In genomic region chr22:36239401-36240171, GRCh38 we compare ENCODE assay signal across 8 cellular contexts. TPM values are rescaled to one million over a fixed set of nuclear protein-coding genes. Genes with fewer than 3 reads are reported as not detected.
DNase-seq lines count a peak whose midpoint lies in the region; ATAC-seq and TF ChIP-seq lines count a peak whose summit lies in the region.

Gene APOL2 (minus strand): TSS chr22:36239527. CDS start chr22:36233162, 6,365 bp downstream.

- peaks cover 0 to 28% (median 3%) of the 10 kb centered on the region in 9 donors for H3K36me3 ChIP-seq in heart left ventricle

- peak; percentile 10 to 88 for TF ChIP-seq POLR2A in heart left ventricle (IDR thresholded peaks at IDR 0.05)

- H3K27ac Mint-ChIP-seq in type B pancreatic cell = peak within 1 kb of the TSS; percentile 96

- peaks cover 0 to 10% (median 0%) of the 10 kb centered on the region in 12 donors for H3K9me3 ChIP-seq in heart left ventricle

- no peaks in the 10 kb centered on the region for H3K27me3 ChIP-seq in heart left ventricle

- peaks cover 32% of the 10 kb centered on the region for H3K4me1 Mint-ChIP-seq in type B pancreatic cell (ENCODE audit: unreplicated experiment)

- intact Hi-C loops in heart left ventricle (cut with DNase I) = loop anchor here in 8 of 10 donors (1.0 to 10.0 kb wide), 5 partner anchors 38 to 95 kb away; partner anchors contain the start of gene APOL4 (in 1 of the 8)

- peaks cover 14 to 64% (median 52%) of the 10 kb centered on the region in 12 donors for H3K4me1 ChIP-seq in heart left ventricle

- TF ChIP-seq CTCF in GM12864 (IDR thresholded peaks at IDR 0.05; ENCODE audit: low read depth, low read length, missing control alignments) = peak; percentile 73
- peak; percentile 50 to 88 (median 72) for TF ChIP-seq CTCF in heart left ventricle (IDR thresholded peaks at IDR 0.05)
- TF ChIP-seq CTCF in type B pancreatic cell (conservative IDR thresholded peaks at IDR 0.05) = peak; percentile 72

- ATAC-seq in HG02610 (IDR thresholded peaks at IDR 0.05; ENCODE audit: unreplicated experiment) (peak; percentile 91), heart left ventricle (peak; percentile 94 to 98 (median 96))

- H3K27me3 Mint-ChIP-seq in type B pancreatic cell = no peaks in the 10 kb centered on the region

- WGBS in adipose tissue, 3 donors = 11 to 22% (median 12%) methylated on average over 13 of the region's 13 CpGs
- WGBS in heart left ventricle, 4 donors = 12 to 21% (median 16%) methylated on average over 13 of the region's 13 CpGs

- DNase-seq in GM12864 (ENCODE audit: low read depth) = peak; percentile 67
- peak; percentile 92 for DNase-seq in NCI-H1092 treated with DMSO at 0.1 percent for 48 hours (lab: John Stamatoyannopoulos, UW)
- peak; percentile 80 for DNase-seq in T follicular helper cell (ENCODE audit: low read depth)
- peak; percentile 90 to 95 (median 92) for DNase-seq in heart left ventricle
- DNase-seq in pons (ENCODE audit: low spot score) = peak; percentile 94
- peak; percentile 85 for DNase-seq in type B pancreatic cell (ENCODE audit: extremely low spot score, unreplicated experiment)

- H3K9me3 Mint-ChIP-seq in type B pancreatic cell = peaks cover 11% of the 10 kb centered on the region

- H3K36me3 Mint-ChIP-seq in type B pancreatic cell = peaks cover 17% of the 10 kb centered on the region

- peak within 1 kb of the TSS; percentile 96 for H3K4me3 Mint-ChIP-seq in type B pancreatic cell

- H3K27ac ChIP-seq in adipose tissue (ENCODE audit: low read depth, low read length) = peak within 1 kb of the TSS; percentile 61
- peak within 1 kb of the TSS; percentile 78 to 98 (median 92) for H3K27ac ChIP-seq in heart left ventricle

- H3K4me3 ChIP-seq in GM12864 (ENCODE audit: low read depth, low read length) (peak within 1 kb of the TSS; percentile 77), heart left ventricle (peak within 1 kb of the TSS; percentile 56 to 86 (median 72))

RNA-seq across cellular contexts. Expression of gene APOL2, which starts in this region (rescaled TPM):
- polyA plus RNA-seq in adipose tissue = 10 to 100 TPM; 20.7 to 56.8 (median 33.7) TPM
- 100 to 1,000 TPM in 1 of 9 donors, 10 to 100 TPM in 8; 26.6 to 213 (median 55.9) TPM for total RNA-seq in heart left ventricle
- polyA plus RNA-seq in heart left ventricle = 10 to 100 TPM; 37.2 to 44.7 TPM
- total RNA-seq in type B pancreatic cell (ENCODE audit: low replicate concordance) = 23.7 and 30.4 TPM in 2 replicates

Comparison
In these comparisons a context has a peak if more than half of its experiments do, and no peak if none do; other contexts are left out.
1. Peak in every context shown above with its lines: DNase-seq, ATAC-seq, H3K4me3 ChIP-seq and H3K27ac ChIP-seq.